Comparison of ENCODE assay signal across 17 cellular contexts in genomic region chr2:2871480-2872308, GRCh38.
"Had no signal": no experiment of that assay in that cellular context is flagged by ENCODE, and none has a peak within 500 bp of the region (broad histone marks: within the 10 kb centered on the region; RNA-seq: fewer than 3 reads in every experiment).

No MANE protein-coding gene starts in this region.

- H3K27me3 Mint-ChIP-seq: activated naive CD8-positive, alpha-beta T cell treated with anti-CD3 and anti-CD28 coated beads, Interleukin-2, amount 50 U/mL, for 24 hours; activated T-helper 17 cell treated with anti-CD3 and anti-CD28 coated beads, Interleukin-2, amount 50 U/mL, for 72 hours; naive B cell; stimulated activated memory B cell treated with anti-CD40 and anti-IgM and Interleukin-4, amounts not matched to agents 10 μg/mL and 1 μg/mL and 100 μg/mL, for 72 hours had no signal

- H3K4me3 ChIP-seq: dorsolateral prefrontal cortex, gastroesophageal sphincter, heart right ventricle had no signal

- H3K36me3 ChIP-seq: gastroesophageal sphincter, heart right ventricle had no signal

- H3K4me1 Mint-ChIP-seq: activated naive CD8-positive, alpha-beta T cell treated with anti-CD3 and anti-CD28 coated beads, Interleukin-2, amount 50 U/mL, for 24 hours; activated T-helper 17 cell treated with anti-CD3 and anti-CD28 coated beads, Interleukin-2, amount 50 U/mL, for 72 hours; stimulated activated memory B cell treated with anti-CD40 and anti-IgM and Interleukin-4, amounts not matched to agents 10 μg/mL and 1 μg/mL and 100 μg/mL, for 72 hours had no signal

- H3K4me3 Mint-ChIP-seq: activated naive CD4-positive, alpha-beta T cell treated with anti-CD3 and anti-CD28 coated beads for 36 hours; activated naive CD8-positive, alpha-beta T cell treated with anti-CD3 and anti-CD28 coated beads, Interleukin-2, amount 50 U/mL, for 24 hours; activated T-helper 17 cell treated with anti-CD3 and anti-CD28 coated beads, Interleukin-2, amount 50 U/mL, for 72 hours; naive B cell; stimulated activated memory B cell treated with anti-CD40 and anti-IgM and Interleukin-4, amounts not matched to agents 10 μg/mL and 1 μg/mL and 100 μg/mL, for 72 hours had no signal

- H3K27ac Mint-ChIP-seq: activated naive CD4-positive, alpha-beta T cell treated with anti-CD3 and anti-CD28 coated beads for 36 hours; activated naive CD8-positive, alpha-beta T cell treated with anti-CD3 and anti-CD28 coated beads, Interleukin-2, amount 50 U/mL, for 24 hours; activated T-helper 17 cell treated with anti-CD3 and anti-CD28 coated beads, Interleukin-2, amount 50 U/mL, for 72 hours; naive B cell; stimulated activated memory B cell treated with anti-CD40 and anti-IgM and Interleukin-4, amounts not matched to agents 10 μg/mL and 1 μg/mL and 100 μg/mL, for 72 hours had no signal

- ATAC-seq: gastroesophageal sphincter; heart right ventricle; left lobe of liver; stimulated activated memory B cell treated with anti-CD40 and anti-IgM and Interleukin-4, amounts not matched to agents 10 μg/mL and 1 μg/mL and 100 μg/mL, for 72 hours had no signal

- H3K9me3 Mint-ChIP-seq: activated naive CD4-positive, alpha-beta T cell treated with anti-CD3 and anti-CD28 coated beads for 36 hours; activated naive CD8-positive, alpha-beta T cell treated with anti-CD3 and anti-CD28 coated beads, Interleukin-2, amount 50 U/mL, for 24 hours; activated T-helper 17 cell treated with anti-CD3 and anti-CD28 coated beads, Interleukin-2, amount 50 U/mL, for 72 hours; naive B cell had no signal

- H3K9me3 ChIP-seq: gastroesophageal sphincter, heart right ventricle had no signal

- H3K4me1 ChIP-seq: gastroesophageal sphincter, heart right ventricle had no signal

- DNase-seq: activated CD4-positive, alpha-beta T cell treated with anti-CD3 and anti-CD28 coated beads for 1 hour; activated CD4-positive, alpha-beta T cell treated with anti-CD3 and anti-CD28 coated beads, Interleukin-2, amount 50 U/mL, for 4 hours; activated naive CD4-positive, alpha-beta T cell treated with anti-CD3 and anti-CD28 coated beads for 36 hours; activated naive CD8-positive, alpha-beta T cell treated with anti-CD3 and anti-CD28 coated beads, Interleukin-2, amount 50 U/mL, for 24 hours; aorta; dorsolateral prefrontal cortex; erythroblast; heart right ventricle; islet precursor cell; naive B cell; posterior cingulate gyrus; retina had no signal

- H3K27ac ChIP-seq: dorsolateral prefrontal cortex, gastroesophageal sphincter, heart right ventricle, VCaP had no signal

- H3K36me3 Mint-ChIP-seq: naive B cell; stimulated activated memory B cell treated with anti-CD40 and anti-IgM and Interleukin-4, amounts not matched to agents 10 μg/mL and 1 μg/mL and 100 μg/mL, for 72 hours had no signal
